ENCODE assay signal across 1 cellular context in the genomic region with DNA sequence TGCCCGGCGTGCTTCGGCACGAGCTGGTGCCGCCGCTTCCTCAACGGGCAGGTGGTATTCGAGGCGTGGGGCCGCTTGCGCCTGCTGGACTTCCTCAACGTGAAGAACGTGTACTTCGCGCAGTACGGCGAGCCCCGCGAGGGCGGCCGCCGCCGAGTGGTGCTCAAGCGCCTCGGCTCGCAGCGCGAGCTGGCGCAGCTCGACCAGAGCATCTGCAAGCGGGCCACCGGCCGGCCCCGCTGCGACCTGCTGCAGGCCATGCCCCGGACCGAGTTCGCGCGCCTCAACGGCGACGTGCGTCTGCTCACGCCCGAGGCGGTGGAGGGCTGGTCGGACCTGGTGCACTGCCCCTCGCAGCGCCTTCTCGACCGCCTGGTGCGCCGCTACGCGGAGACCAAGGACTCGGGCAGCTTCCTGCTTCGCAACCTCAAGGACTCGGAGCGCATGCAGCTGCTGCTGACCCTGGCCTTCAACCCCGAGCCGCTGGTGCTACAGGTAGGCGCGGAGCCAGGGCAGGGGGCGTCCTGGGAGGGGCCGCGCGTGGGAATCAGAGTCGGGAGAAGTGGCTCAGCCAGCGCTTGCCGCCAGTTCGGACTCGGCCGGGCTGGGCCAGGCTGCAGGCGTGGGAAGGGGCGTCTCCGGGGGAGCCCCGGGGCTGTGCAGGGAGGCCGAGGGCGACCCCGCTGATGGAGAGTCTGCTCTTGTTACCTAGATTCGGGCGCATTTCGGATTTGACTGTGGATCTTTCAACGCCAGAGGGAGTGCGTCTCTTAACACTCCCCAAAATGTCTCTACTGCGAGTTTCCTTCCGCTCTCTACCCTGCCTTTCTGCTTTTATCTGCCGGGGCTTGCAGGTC.
A peak's percentile ranks its signal among the peaks of the same experiment; 100 is the strongest.
TF ChIP-seq lines count a peak whose summit lies in the region.

No MANE protein-coding gene starts in this region.

TF ChIP-seq in K562, 482 proteins besides CTCF, POLR2A, EP300 and RAD21 (continued from another document and continues in another):
- TF ChIP-seq, protein P1, sequence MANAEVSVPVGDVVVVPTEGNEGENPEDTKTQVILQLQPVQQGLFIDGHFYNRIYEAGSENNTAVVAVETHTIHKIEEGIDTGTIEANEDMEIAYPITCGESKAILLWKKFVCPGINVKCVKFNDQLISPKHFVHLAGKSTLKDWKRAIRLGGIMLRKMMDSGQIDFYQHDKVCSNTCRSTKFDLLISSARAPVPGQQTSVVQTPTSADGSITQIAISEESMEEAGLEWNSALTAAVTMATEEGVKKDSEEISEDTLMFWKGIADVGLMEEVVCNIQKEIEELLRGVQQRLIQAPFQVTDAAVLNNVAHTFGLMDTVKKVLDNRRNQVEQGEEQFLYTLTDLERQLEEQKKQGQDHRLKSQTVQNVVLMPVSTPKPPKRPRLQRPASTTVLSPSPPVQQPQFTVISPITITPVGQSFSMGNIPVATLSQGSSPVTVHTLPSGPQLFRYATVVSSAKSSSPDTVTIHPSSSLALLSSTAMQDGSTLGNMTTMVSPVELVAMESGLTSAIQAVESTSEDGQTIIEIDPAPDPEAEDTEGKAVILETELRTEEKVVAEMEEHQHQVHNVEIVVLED (CRISPR knock-in tag; IDR thresholded peaks at IDR 0.05), result peak; percentile 60
- no peak for TF ChIP-seq RBM15 (IDR thresholded peaks at IDR 0.05; ENCODE audit: insufficient read depth, low read length)
- TF ChIP-seq MCM5 (IDR thresholded peaks at IDR 0.05; ENCODE audit: low read depth), result no peak
- TF ChIP-seq ZKSCAN1 (IDR thresholded peaks at IDR 0.05; ENCODE audit: low read depth, low read length), result no peak
- TF ChIP-seq, protein P2, sequence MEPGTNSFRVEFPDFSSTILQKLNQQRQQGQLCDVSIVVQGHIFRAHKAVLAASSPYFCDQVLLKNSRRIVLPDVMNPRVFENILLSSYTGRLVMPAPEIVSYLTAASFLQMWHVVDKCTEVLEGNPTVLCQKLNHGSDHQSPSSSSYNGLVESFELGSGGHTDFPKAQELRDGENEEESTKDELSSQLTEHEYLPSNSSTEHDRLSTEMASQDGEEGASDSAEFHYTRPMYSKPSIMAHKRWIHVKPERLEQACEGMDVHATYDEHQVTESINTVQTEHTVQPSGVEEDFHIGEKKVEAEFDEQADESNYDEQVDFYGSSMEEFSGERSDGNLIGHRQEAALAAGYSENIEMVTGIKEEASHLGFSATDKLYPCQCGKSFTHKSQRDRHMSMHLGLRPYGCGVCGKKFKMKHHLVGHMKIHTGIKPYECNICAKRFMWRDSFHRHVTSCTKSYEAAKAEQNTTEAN (CRISPR knock-in tag; IDR thresholded peaks at IDR 0.05), result peak; percentile 67; the same call in 1 of the 2 replicates
- 0 out of 2 replicates have a peak, but pooled peaks have one; percentile 7 for TF ChIP-seq NFIC (IDR thresholded peaks at IDR 0.05)
- TF ChIP-seq GTF2E2 (tag; IDR thresholded peaks at IDR 0.05), result peak; percentile 12; the same call in 1 of the 2 replicates
- TF ChIP-seq CREBBP (IDR thresholded peaks at IDR 0.05; ENCODE audit: low read depth, low read length), result no peak
- TF ChIP-seq ZNF282 (CRISPR knock-in tag; IDR thresholded peaks at IDR 0.05), result peak; percentile 89
- TF ChIP-seq LCOR (CRISPR knock-in tag; IDR thresholded peaks at IDR 0.05), result peak; percentile 88
- TF ChIP-seq SREBF1 (IDR thresholded peaks at IDR 0.05; ENCODE audit: borderline replicate concordance, low read depth, low read length), result no peak
- 0 out of 2 replicates have a peak, but pooled peaks have one; percentile 4 for TF ChIP-seq TCF3 (CRISPR knock-in tag; IDR thresholded peaks at IDR 0.05)
- TF ChIP-seq SP1 (CRISPR knock-in tag; IDR thresholded peaks at IDR 0.05), result peak; percentile 10; the same call in 1 of the 2 replicates
- TF ChIP-seq ETV6 (IDR thresholded peaks at IDR 0.05; ENCODE audit: borderline replicate concordance in 1 of 2, low read depth in 2 of 2, low read length in 1 of 2), result no peak
- peak; percentile 95; the same call in 1 of the 2 replicates for TF ChIP-seq ETV6 (CRISPR knock-in tag; IDR thresholded peaks at IDR 0.05; ENCODE audit: borderline replicate concordance)
- TF ChIP-seq, protein P3, sequence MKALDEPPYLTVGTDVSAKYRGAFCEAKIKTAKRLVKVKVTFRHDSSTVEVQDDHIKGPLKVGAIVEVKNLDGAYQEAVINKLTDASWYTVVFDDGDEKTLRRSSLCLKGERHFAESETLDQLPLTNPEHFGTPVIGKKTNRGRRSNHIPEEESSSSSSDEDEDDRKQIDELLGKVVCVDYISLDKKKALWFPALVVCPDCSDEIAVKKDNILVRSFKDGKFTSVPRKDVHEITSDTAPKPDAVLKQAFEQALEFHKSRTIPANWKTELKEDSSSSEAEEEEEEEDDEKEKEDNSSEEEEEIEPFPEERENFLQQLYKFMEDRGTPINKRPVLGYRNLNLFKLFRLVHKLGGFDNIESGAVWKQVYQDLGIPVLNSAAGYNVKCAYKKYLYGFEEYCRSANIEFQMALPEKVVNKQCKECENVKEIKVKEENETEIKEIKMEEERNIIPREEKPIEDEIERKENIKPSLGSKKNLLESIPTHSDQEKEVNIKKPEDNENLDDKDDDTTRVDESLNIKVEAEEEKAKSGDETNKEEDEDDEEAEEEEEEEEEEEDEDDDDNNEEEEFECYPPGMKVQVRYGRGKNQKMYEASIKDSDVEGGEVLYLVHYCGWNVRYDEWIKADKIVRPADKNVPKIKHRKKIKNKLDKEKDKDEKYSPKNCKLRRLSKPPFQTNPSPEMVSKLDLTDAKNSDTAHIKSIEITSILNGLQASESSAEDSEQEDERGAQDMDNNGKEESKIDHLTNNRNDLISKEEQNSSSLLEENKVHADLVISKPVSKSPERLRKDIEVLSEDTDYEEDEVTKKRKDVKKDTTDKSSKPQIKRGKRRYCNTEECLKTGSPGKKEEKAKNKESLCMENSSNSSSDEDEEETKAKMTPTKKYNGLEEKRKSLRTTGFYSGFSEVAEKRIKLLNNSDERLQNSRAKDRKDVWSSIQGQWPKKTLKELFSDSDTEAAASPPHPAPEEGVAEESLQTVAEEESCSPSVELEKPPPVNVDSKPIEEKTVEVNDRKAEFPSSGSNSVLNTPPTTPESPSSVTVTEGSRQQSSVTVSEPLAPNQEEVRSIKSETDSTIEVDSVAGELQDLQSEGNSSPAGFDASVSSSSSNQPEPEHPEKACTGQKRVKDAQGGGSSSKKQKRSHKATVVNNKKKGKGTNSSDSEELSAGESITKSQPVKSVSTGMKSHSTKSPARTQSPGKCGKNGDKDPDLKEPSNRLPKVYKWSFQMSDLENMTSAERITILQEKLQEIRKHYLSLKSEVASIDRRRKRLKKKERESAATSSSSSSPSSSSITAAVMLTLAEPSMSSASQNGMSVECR (CRISPR knock-in tag; IDR thresholded peaks at IDR 0.05), result peak; percentile 24; the same call in 1 of the 2 replicates
- TF ChIP-seq MTA3 (IDR thresholded peaks at IDR 0.05; ENCODE audit: borderline replicate concordance), result no peak
- TF ChIP-seq, protein P4, sequence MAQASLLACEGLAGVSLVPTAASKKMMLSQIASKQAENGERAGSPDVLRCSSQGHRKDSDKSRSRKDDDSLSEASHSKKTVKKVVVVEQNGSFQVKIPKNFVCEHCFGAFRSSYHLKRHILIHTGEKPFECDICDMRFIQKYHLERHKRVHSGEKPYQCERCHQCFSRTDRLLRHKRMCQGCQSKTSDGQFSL (CRISPR knock-in tag; IDR thresholded peaks at IDR 0.05), result peak; percentile 52
- TF ChIP-seq, protein P4 (tag; IDR thresholded peaks at IDR 0.05), result no peak
- TF ChIP-seq, protein P5, sequence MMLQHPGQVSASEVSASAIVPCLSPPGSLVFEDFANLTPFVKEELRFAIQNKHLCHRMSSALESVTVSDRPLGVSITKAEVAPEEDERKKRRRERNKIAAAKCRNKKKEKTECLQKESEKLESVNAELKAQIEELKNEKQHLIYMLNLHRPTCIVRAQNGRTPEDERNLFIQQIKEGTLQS (IDR thresholded peaks at IDR 0.05), result no peak
- TF ChIP-seq, protein P5 (CRISPR knock-in tag; conservative IDR thresholded peaks at IDR 0.05), result no peak
- TF ChIP-seq, protein P6, sequence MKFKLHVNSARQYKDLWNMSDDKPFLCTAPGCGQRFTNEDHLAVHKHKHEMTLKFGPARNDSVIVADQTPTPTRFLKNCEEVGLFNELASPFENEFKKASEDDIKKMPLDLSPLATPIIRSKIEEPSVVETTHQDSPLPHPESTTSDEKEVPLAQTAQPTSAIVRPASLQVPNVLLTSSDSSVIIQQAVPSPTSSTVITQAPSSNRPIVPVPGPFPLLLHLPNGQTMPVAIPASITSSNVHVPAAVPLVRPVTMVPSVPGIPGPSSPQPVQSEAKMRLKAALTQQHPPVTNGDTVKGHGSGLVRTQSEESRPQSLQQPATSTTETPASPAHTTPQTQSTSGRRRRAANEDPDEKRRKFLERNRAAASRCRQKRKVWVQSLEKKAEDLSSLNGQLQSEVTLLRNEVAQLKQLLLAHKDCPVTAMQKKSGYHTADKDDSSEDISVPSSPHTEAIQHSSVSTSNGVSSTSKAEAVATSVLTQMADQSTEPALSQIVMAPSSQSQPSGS (CRISPR knock-in tag; IDR thresholded peaks at IDR 0.05), result peak; percentile 82; the same call in 1 of the 2 replicates
- peak; percentile 46 for TF ChIP-seq CXXC5 (CRISPR knock-in tag; IDR thresholded peaks at IDR 0.05)
- TF ChIP-seq HDAC2 (IDR thresholded peaks at IDR 0.05), result 0 out of 2 replicates have a peak, but pooled peaks have one; percentile 22
- no peak for TF ChIP-seq SAP30 (IDR thresholded peaks at IDR 0.05; ENCODE audit: borderline replicate concordance, insufficient read depth, low read depth, low read length, poor library complexity, severe bottlenecking)
- peak; percentile 77 for TF ChIP-seq HNRNPLL (IDR thresholded peaks at IDR 0.05; ENCODE audit: low read depth, low read length, poor library complexity, severe bottlenecking)
- no peak for TF ChIP-seq BACH1 (tag; IDR thresholded peaks at IDR 0.05)
- TF ChIP-seq CTCFL (IDR thresholded peaks at IDR 0.05; ENCODE audit: borderline replicate concordance, insufficient read depth, low read depth, low read length, poor library complexity, severe bottlenecking), result no peak
- no peak for TF ChIP-seq ZNF347 (CRISPR knock-in tag; IDR thresholded peaks at IDR 0.05; ENCODE audit: low read depth)
- TF ChIP-seq ZNF232 (CRISPR knock-in tag; IDR thresholded peaks at IDR 0.05), result peak; percentile 95
- no peak for TF ChIP-seq POLR3G (IDR thresholded peaks at IDR 0.05; ENCODE audit: extremely low read depth, insufficient read length, insufficient replicate concordance)
- TF ChIP-seq TSHZ1 (CRISPR knock-in tag; IDR thresholded peaks at IDR 0.05), result no peak
- TF ChIP-seq, protein P7, sequence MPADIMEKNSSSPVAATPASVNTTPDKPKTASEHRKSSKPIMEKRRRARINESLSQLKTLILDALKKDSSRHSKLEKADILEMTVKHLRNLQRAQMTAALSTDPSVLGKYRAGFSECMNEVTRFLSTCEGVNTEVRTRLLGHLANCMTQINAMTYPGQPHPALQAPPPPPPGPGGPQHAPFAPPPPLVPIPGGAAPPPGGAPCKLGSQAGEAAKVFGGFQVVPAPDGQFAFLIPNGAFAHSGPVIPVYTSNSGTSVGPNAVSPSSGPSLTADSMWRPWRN (IDR thresholded peaks at IDR 0.05; ENCODE audit: low read depth), result no peak
- TF ChIP-seq TBL1XR1 (IDR thresholded peaks at IDR 0.05; ENCODE audit: low read length in 2 of 2), result no peak
- 0 out of 2 replicates have a peak, but pooled peaks have one; percentile 21 for TF ChIP-seq POLR2AphosphoS5 (IDR thresholded peaks at IDR 0.05; ENCODE audit: control insufficient read depth, insufficient read depth, low read depth, low read length)
- peak in 1 of 2 experiments; percentile 30; a peak in 1 of 4 replicates for TF ChIP-seq TEAD1 (CRISPR knock-in tag; IDR thresholded peaks at IDR 0.05)
- TF ChIP-seq, protein P8, sequence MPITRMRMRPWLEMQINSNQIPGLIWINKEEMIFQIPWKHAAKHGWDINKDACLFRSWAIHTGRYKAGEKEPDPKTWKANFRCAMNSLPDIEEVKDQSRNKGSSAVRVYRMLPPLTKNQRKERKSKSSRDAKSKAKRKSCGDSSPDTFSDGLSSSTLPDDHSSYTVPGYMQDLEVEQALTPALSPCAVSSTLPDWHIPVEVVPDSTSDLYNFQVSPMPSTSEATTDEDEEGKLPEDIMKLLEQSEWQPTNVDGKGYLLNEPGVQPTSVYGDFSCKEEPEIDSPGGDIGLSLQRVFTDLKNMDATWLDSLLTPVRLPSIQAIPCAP (CRISPR knock-in tag; IDR thresholded peaks at IDR 0.05; ENCODE audit: borderline replicate concordance), result peak; percentile 83; the same call in 1 of the 2 replicates
